Comparison of ENCODE assay signal across 8 cellular contexts in the genomic region with DNA sequence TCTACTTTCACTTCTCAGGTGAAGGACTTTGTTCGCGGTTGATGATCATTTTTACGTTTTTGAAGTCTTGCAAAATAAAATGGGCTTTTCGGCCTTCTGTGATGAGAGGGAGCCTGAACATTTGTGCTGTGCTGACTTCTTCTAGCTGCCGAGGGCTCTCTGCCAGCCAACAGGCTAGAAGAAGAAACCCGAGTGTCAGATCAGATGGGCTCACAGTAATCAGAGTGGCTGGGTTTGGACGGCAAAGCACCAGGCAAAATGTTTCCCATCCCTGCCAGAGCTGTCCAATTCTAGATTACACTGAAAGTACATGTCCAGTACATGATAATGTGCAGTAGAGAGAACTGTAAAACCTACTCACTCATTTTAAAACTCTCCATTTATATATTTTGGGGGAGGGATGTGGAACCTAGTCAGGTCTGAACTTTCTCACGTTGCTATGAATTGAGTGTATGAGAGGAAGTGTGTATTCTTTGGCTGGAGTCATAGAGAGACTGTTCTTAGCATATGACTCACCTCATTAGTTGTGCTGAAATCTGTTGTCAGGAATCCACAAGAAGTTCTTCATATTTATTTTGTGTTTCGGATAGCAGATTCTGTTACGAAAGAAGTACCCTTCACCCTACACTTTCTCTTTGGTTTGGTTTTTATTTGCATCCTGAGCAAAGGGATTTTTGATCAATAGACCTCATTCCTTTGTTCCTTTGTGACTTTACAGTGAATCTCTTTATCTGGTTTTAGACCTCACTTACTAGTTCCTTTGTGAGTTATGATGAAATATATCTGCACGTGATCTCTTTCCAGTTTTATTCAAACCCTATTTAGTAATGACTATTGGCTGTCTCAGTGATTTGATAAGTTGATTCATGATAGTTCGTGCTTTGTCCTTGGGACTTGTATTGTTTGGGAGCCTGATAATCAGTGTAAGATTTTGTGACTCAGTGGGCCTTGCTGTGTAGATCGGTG. TPM values are rescaled to one million over a fixed set of nuclear protein-coding genes. Genes with fewer than 3 reads are reported as not detected.
DNase-seq lines count a peak whose midpoint lies in the region; ATAC-seq, FAIRE-seq and TF ChIP-seq lines count a peak whose summit lies in the region.

No MANE protein-coding gene starts in this region.

- peak; percentile 83 for ATAC-seq in activated CD4-positive, CD25-positive, alpha-beta regulatory T cell treated with anti-CD3 and anti-CD28 coated beads, Interleukin-2, amount 50 U/mL, for 24 hours

- H3K9me3 ChIP-seq in GM23248 (ENCODE audit: low read depth) = no peaks in the 10 kb centered on the region
- H3K9me3 ChIP-seq in endothelial cell of umbilical vein (replicated peaks; ENCODE audit: control insufficient read depth, insufficient read depth, low read length) = no peaks in the 10 kb centered on the region
- no peaks in the 10 kb centered on the region for H3K9me3 ChIP-seq in tibial nerve

- peak; percentile 56; the same call in 1 of the 2 replicates for TF ChIP-seq POLR2A in GM12891 (IDR thresholded peaks at IDR 0.05; ENCODE audit: low read depth, low read length)
- TF ChIP-seq POLR2A in endothelial cell of umbilical vein (IDR thresholded peaks at IDR 0.05; ENCODE audit: low read depth, low read length) = no peak
- TF ChIP-seq POLR2A in tibial nerve (IDR thresholded peaks at IDR 0.05) = no peak

- TSS peak; percentile 61 for BruUV-seq in endothelial cell of umbilical vein (replicated peaks; lab: Mats Ljungman, UMichigan)

- no peaks in the 10 kb centered on the region for H3K9me2 ChIP-seq in GM23248 (ENCODE audit: insufficient read depth)

- intact Hi-C loops in endothelial cell of umbilical vein (cut with micrococcal nuclease) = loop anchor here (1.0 to 5.0 kb wide), 6 partner anchors 17 to 1621 kb away; partner anchors contain the start of gene CSDE1

- H3K9me1 ChIP-seq in endothelial cell of umbilical vein (replicated peaks; ENCODE audit: control insufficient read depth, extremely low read depth, insufficient read depth, low read length) = no peaks in the 10 kb centered on the region

- H3K4me3 ChIP-seq in GM23248 = peak overlapping the region; percentile 98
- H3K4me3 ChIP-seq in LNCaP clone FGC (ENCODE audit: low read depth, low read length) = peak overlapping the region; percentile 25
- H3K4me3 ChIP-seq in endothelial cell of umbilical vein (replicated peaks in 1 of 3; ENCODE audit: insufficient read depth in 1 of 3, low read depth in 1 of 3, low read length in 3 of 3) = peak overlapping the region in 1 of 3 experiments; percentile 94
- peak overlapping the region in 3 of 4 donors; percentile 4 to 24 (median 10) for H3K4me3 ChIP-seq in tibial nerve

- H2AFZ ChIP-seq in GM23248 (peak overlapping the region; percentile 59), endothelial cell of umbilical vein (ENCODE audit: low read depth, low read length) (no peak overlapping the region)

- POLR2A ChIA-PET in endothelial cell of umbilical vein (lab: Charles Lee) = no interaction called here

- peak overlapping the region; percentile 86 for H3K4me2 ChIP-seq in GM23248 (ENCODE audit: unreplicated experiment)
- peak overlapping the region; percentile 96 for H3K4me2 ChIP-seq in endothelial cell of umbilical vein (ENCODE audit: insufficient read depth, low read length)

- TF ChIP-seq CTCF in LNCaP clone FGC (IDR thresholded peaks at IDR 0.05; ENCODE audit: control insufficient read depth, extremely low read depth, insufficient read depth) (no peak), endothelial cell of umbilical vein (IDR thresholded peaks at IDR 0.05; ENCODE audit: extremely low read depth in 1 of 2, insufficient read depth in 1 of 2, low read depth in 1 of 2, low read length in 2 of 2) (no peak), tibial nerve (IDR thresholded peaks at IDR 0.05) (no peak)

- H4K20me1 ChIP-seq in GM23248 (ENCODE audit: insufficient read depth) (no peaks in the 10 kb centered on the region), endothelial cell of umbilical vein (replicated peaks; ENCODE audit: control insufficient read depth, extremely low read depth, insufficient read depth, low read length) (peaks cover 10% of the 10 kb centered on the region)

- 10 to 13% methylated on average over 13 of the region's 13 CpGs for WGBS in GM23248 (ENCODE audit: low coverage in 1 of 2, low lambda C conversion rate in 2 of 2, missing lambda C conversion rate in 2 of 2), 2 experiments
- 41 to 52% methylated on average over 13 of the region's 13 CpGs for WGBS in tibial nerve, 2 donors

- H3K4me1 ChIP-seq in GM23248 (ENCODE audit: insufficient read depth) (peaks cover 56% of the 10 kb centered on the region), endothelial cell of umbilical vein (ENCODE audit: control insufficient read depth, extremely low read depth, insufficient read depth, low read length) (peaks cover 70% of the 10 kb centered on the region), tibial nerve (peaks cover 0 to 86% (median 72%) of the 10 kb centered on the region in 4 donors)

- H3K27me3 ChIP-seq in GM23248 (replicated peaks; ENCODE audit: insufficient read depth) (no peaks in the 10 kb centered on the region), endothelial cell of umbilical vein (ENCODE audit: control insufficient read depth in 2 of 2, insufficient read depth in 2 of 2, low read length in 2 of 2) (no peaks in the 10 kb centered on the region), tibial nerve (no peaks in the 10 kb centered on the region)

- H3K79me2 ChIP-seq in GM23248 (ENCODE audit: insufficient read depth) (peaks cover 82% of the 10 kb centered on the region), endothelial cell of umbilical vein (ENCODE audit: control insufficient read depth, insufficient read depth, low read length) (peaks cover 90% of the 10 kb centered on the region)

- H3K36me3 ChIP-seq in GM23248 (ENCODE audit: low read depth) = no peaks in the 10 kb centered on the region
- H3K36me3 ChIP-seq in endothelial cell of umbilical vein (ENCODE audit: control insufficient read depth in 2 of 2, extremely low read depth in 1 of 2, insufficient read depth in 2 of 2, low read length in 2 of 2) = no peaks in the 10 kb centered on the region
- no peaks in the 10 kb centered on the region for H3K36me3 ChIP-seq in tibial nerve

- CTCF ChIA-PET in endothelial cell of umbilical vein (lab: Charles Lee) = interaction anchor here (1.2 to 5.3 kb wide), 3 partner anchors 108 to 239 kb away, joined by 3 to 37 read pairs (median 16); no protein-coding TSS in a partner anchor

- H3K27ac ChIP-seq in GM23248 (peak overlapping the region; percentile 97), endothelial cell of umbilical vein (ENCODE audit: insufficient read depth, low read depth, low read length) (peak overlapping the region; percentile 96), tibial nerve (peak overlapping the region; percentile 45 to 99 (median 94))

- H3K9ac ChIP-seq in GM23248 (peak overlapping the region; percentile 95), endothelial cell of umbilical vein (replicated peaks; ENCODE audit: extremely low read depth, insufficient read depth, low read length) (peak overlapping the region; percentile 95)

- peaks cover 58% of the 10 kb centered on the region for H3F3A ChIP-seq in GM23248 (ENCODE audit: insufficient read depth)

- dilution Hi-C loops in endothelial cell of umbilical vein (cut with MboI; ENCODE audit: extremely low pct_ligation_motif_present, low sequenced_read_pairs) = loop anchor here (25.0 kb wide), 1 partner anchor 109 kb away; no protein-coding TSS in a partner anchor

- DNase-seq in GM12891 (ENCODE audit: insufficient read length, low spot score) = no peak
- DNase-seq in GM23248 = peak; percentile 96
- DNase-seq in LNCaP clone FGC (ENCODE audit: low read depth) = peak; percentile 66
- DNase-seq in endothelial cell of umbilical vein (ENCODE audit: low read depth, low spot score) = peak; percentile 94
- DNase-seq in myocyte (ENCODE audit: low read depth) = peak; percentile 82
- DNase-seq in tibial nerve (ENCODE audit: low spot score in 2 of 2) = peak; percentile 22 to 52
- DNase-seq in UCSD-AML1 (lab: John Stamatoyannopoulos, UW; ENCODE audit: unreplicated experiment) = no peak

- FAIRE-seq in GM12891 (lab: Jason Lieb, UNC) (peak; percentile 79), endothelial cell of umbilical vein (lab: Jason Lieb, UNC) (peak; percentile 75)

- in situ Hi-C loops in GM23248 (cut with MboI) = no loop called here

- TF ChIP-seq EP300 in tibial nerve (IDR thresholded peaks at IDR 0.05) = peak in 1 of 2 donors; percentile 75

TF ChIP-seq in GM12891, 5 proteins besides CTCF, POLR2A, EP300 and RAD21:
- TF ChIP-seq POLR2AphosphoS5 (IDR thresholded peaks at IDR 0.05; ENCODE audit: low read depth, low read length) (peak; percentile 65), PAX5 (IDR thresholded peaks at IDR 0.05; ENCODE audit: insufficient read depth, low read length, severe bottlenecking) (no peak), SPI1 (IDR thresholded peaks at IDR 0.05; ENCODE audit: low read depth, low read length) (peak; percentile 96)

TF ChIP-seq in endothelial cell of umbilical vein, 7 proteins besides CTCF, POLR2A, EP300 and RAD21 (continues in another document):
- TF ChIP-seq GATA2 (IDR thresholded peaks at IDR 0.05; ENCODE audit: insufficient read depth, insufficient read length, low read depth, low read length) = no peak
- TF ChIP-seq, protein P1, sequence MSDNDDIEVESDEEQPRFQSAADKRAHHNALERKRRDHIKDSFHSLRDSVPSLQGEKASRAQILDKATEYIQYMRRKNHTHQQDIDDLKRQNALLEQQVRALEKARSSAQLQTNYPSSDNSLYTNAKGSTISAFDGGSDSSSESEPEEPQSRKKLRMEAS (IDR thresholded peaks at IDR 0.05; ENCODE audit: insufficient read depth, insufficient read length) = no peak
- no peak for TF ChIP-seq EZH2 (IDR thresholded peaks at IDR 0.05; ENCODE audit: borderline replicate concordance, low read depth, low read length, severe bottlenecking)
- no peak for TF ChIP-seq MYC (IDR thresholded peaks at IDR 0.05; ENCODE audit: low read depth, low read length)
- peak; percentile 23 for TF ChIP-seq POLR2AphosphoS5 (IDR thresholded peaks at IDR 0.05; ENCODE audit: insufficient read depth, low read depth, low read length)
- TF ChIP-seq JUN (IDR thresholded peaks at IDR 0.05; ENCODE audit: borderline replicate concordance, insufficient read depth, insufficient read length, low read depth) = peak; percentile 93

RNA-seq across cellular contexts. Expression of gene ATP1A1, which starts 4.8 kb away (rescaled TPM):
- 209 TPM for polyA plus RNA-seq in GM12891 (2012; ENCODE audit: low read depth, missing spikeins)
- 50.2 and 66.4 TPM in 2 replicates for total RNA-seq in GM23248 (2014; rRNA removed; shearing (Covaris generic))
- polyA plus RNA-seq in GM23248 (2016; fragmentation: Nextera tagmentation; extraction: Ambion mirVana) (108 and 116 TPM in 2 replicates), endothelial cell of umbilical vein (184 and 263 TPM in 2 replicates)
- total RNA-seq in endothelial cell of umbilical vein (263 and 325 TPM in 2 replicates), myocyte (235 and 302 TPM in 2 replicates), tibial nerve (100 to 1,000 TPM; 226 to 325 (median 267) TPM)
- 256 and 276 TPM in 2 replicates for polyA plus RNA-seq in endothelial cell of umbilical vein (2011; cell fraction: cytosol; rRNA removed)
- polyA plus RNA-seq in endothelial cell of umbilical vein (2011; cell fraction: nucleus; rRNA removed) = 313 and 354 TPM in 2 replicates
- 243 and 307 TPM in 2 replicates for polyA plus RNA-seq in endothelial cell of umbilical vein (2012)
- 602 and 647 TPM in 2 replicates for polyA minus RNA-seq in endothelial cell of umbilical vein
- polyA minus RNA-seq in endothelial cell of umbilical vein (2011; cell fraction: cytosol; rRNA and poly(A)+ RNA removed) = 106 TPM
- 270 and 431 TPM in 2 replicates for polyA minus RNA-seq in endothelial cell of umbilical vein (2011; cell fraction: nucleus; rRNA and poly(A)+ RNA removed)
- polyA plus RNA-seq in myocyte (2012) = 275 TPM

Comparison
In these comparisons a context has a peak if more than half of its experiments do, and no peak if none do; other contexts are left out.
1. DNase-seq: peak in GM23248 (single experiment), LNCaP clone FGC (single experiment), endothelial cell of umbilical vein (single experiment), myocyte (single experiment) and tibial nerve (2 of 2); none in GM12891 (single experiment) and UCSD-AML1 (single experiment).
2. Peak in every context shown above with its lines, with median percentiles within 50 percentile points of each other: H3K27ac ChIP-seq.